Comparison of ENCODE assay signal across 8 cellular contexts in the genomic region with DNA sequence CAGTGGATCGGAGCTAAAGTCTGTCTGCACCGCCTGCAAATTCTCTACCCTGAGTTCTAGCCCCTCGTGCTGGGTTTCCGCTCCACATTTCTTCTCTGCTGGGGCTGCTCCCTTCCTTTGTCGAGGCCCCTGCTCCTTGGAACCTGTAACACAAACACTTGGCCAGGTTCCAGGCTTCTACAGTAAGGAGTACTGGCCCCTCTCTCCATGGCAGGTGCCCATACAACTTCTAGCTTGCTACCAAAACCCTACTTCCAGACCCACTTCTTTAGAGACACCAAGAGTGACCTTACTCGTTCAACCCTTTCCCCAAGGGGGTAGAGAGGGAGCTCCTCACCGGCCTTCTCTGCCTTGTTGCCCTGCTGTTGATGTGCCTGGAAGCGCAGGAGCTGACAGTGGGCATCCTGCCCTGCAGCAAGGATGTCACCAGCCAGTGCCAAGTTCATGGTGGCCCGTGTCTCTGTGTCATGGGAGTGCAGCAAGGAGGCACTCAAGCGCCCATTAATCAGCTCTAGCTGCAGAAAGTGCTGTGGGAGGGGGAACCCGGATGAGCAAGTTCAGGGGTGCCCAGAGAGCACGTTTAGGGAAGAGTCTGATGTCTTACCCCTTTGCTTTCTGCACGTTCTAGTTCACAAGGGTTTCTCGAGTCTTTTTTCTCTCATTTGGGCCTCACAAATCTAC. TPM values are rescaled to one million over a fixed set of nuclear protein-coding genes. Genes with fewer than 3 reads are reported as not detected.
DNase-seq lines count a peak whose midpoint lies in the region; ATAC-seq and TF ChIP-seq lines count a peak whose summit lies in the region.

No MANE protein-coding gene starts in this region.

- DNase-seq in cardiac muscle cell (ENCODE audit: low read depth in 1 of 2, low spot score in 1 of 2): no peak
- no peak for DNase-seq in left cardiac atrium
- DNase-seq in activated naive CD8-positive, alpha-beta T cell treated with anti-CD3 and anti-CD28 coated beads, Interleukin-2, amount 50 U/mL, for 24 hours: peak; percentile 27
- DNase-seq in kidney tubule cell (ENCODE audit: low spot score): peak; percentile 23
- no peak for DNase-seq in NK-92 (lab: John Stamatoyannopoulos, UW; ENCODE audit: unreplicated experiment)
- no peak for DNase-seq in sciatic nerve (ENCODE audit: low spot score)
- no peak for DNase-seq in NCI-H2171 (lab: John Stamatoyannopoulos, UW)

- peaks cover 5% of the 10 kb centered on the region for H3K4me1 ChIP-seq in cardiac muscle cell (ENCODE audit: low read depth)

- H3K27me3 ChIP-seq in cardiac muscle cell: no peaks in the 10 kb centered on the region

- H3K36me3 ChIP-seq in cardiac muscle cell: peaks cover 4% of the 10 kb centered on the region

- intact Hi-C loops in left cardiac atrium (cut with DNase I) (no loop called here), sciatic nerve (cut with DNase I) (no loop called here)

- H3K36me3 Mint-ChIP-seq in activated naive CD8-positive, alpha-beta T cell treated with anti-CD3 and anti-CD28 coated beads, Interleukin-2, amount 50 U/mL, for 24 hours (ENCODE audit: low read depth): peaks cover 24% of the 10 kb centered on the region
- peaks cover 33% of the 10 kb centered on the region for H3K36me3 Mint-ChIP-seq in stimulated activated naive CD8-positive, alpha-beta T cell treated with anti-CD3 and anti-CD28 coated beads, Interleukin-15, Interleukin-2, amounts not matched to agents 100 ng/mL and 50 ng/mL, for 24 hours (ENCODE audit: low read depth)

- peak overlapping the region; percentile 96 for H3K27ac Mint-ChIP-seq in activated naive CD8-positive, alpha-beta T cell treated with anti-CD3 and anti-CD28 coated beads, Interleukin-2, amount 50 U/mL, for 24 hours
- H3K27ac Mint-ChIP-seq in stimulated activated naive CD8-positive, alpha-beta T cell treated with anti-CD3 and anti-CD28 coated beads, Interleukin-15, Interleukin-2, amounts not matched to agents 100 ng/mL and 50 ng/mL, for 24 hours: peak overlapping the region; percentile 87

- ATAC-seq in left cardiac atrium (no peak), sciatic nerve (no peak)
- no peak for ATAC-seq in activated naive CD8-positive, alpha-beta T cell treated with anti-CD3 and anti-CD28 coated beads, Interleukin-2, amount 50 U/mL, for 24 hours

- H3K27ac ChIP-seq in cardiac muscle cell: peak overlapping the region; percentile 85

- no peaks in the 10 kb centered on the region for H3K9me3 ChIP-seq in cardiac muscle cell (ENCODE audit: low read depth)

- peaks cover 25% of the 10 kb centered on the region for H3K4me1 Mint-ChIP-seq in activated naive CD8-positive, alpha-beta T cell treated with anti-CD3 and anti-CD28 coated beads, Interleukin-2, amount 50 U/mL, for 24 hours
- peaks cover 25% of the 10 kb centered on the region for H3K4me1 Mint-ChIP-seq in stimulated activated naive CD8-positive, alpha-beta T cell treated with anti-CD3 and anti-CD28 coated beads, Interleukin-15, Interleukin-2, amounts not matched to agents 100 ng/mL and 50 ng/mL, for 24 hours (ENCODE audit: low read depth)

- peak overlapping the region; percentile 94 for H3K4me3 ChIP-seq in cardiac muscle cell

- H3K9me3 Mint-ChIP-seq in activated naive CD8-positive, alpha-beta T cell treated with anti-CD3 and anti-CD28 coated beads, Interleukin-2, amount 50 U/mL, for 24 hours: no peaks in the 10 kb centered on the region
- no peaks in the 10 kb centered on the region for H3K9me3 Mint-ChIP-seq in stimulated activated naive CD8-positive, alpha-beta T cell treated with anti-CD3 and anti-CD28 coated beads, Interleukin-15, Interleukin-2, amounts not matched to agents 100 ng/mL and 50 ng/mL, for 24 hours

- H3K4me3 Mint-ChIP-seq in activated naive CD8-positive, alpha-beta T cell treated with anti-CD3 and anti-CD28 coated beads, Interleukin-2, amount 50 U/mL, for 24 hours: peak overlapping the region; percentile 94
- peak overlapping the region; percentile 97 for H3K4me3 Mint-ChIP-seq in stimulated activated naive CD8-positive, alpha-beta T cell treated with anti-CD3 and anti-CD28 coated beads, Interleukin-15, Interleukin-2, amounts not matched to agents 100 ng/mL and 50 ng/mL, for 24 hours

- H3K27me3 Mint-ChIP-seq in activated naive CD8-positive, alpha-beta T cell treated with anti-CD3 and anti-CD28 coated beads, Interleukin-2, amount 50 U/mL, for 24 hours: peaks cover 2% of the 10 kb centered on the region
- H3K27me3 Mint-ChIP-seq in stimulated activated naive CD8-positive, alpha-beta T cell treated with anti-CD3 and anti-CD28 coated beads, Interleukin-15, Interleukin-2, amounts not matched to agents 100 ng/mL and 50 ng/mL, for 24 hours: no peaks in the 10 kb centered on the region

- TF ChIP-seq CTCF in cardiac muscle cell (IDR thresholded peaks at IDR 0.05; ENCODE audit: low read depth, low read length): no peak

RNA-seq across cellular contexts. Expression of a gene that starts 1.1 kb away (rescaled TPM):
- total RNA-seq in cardiac muscle cell (109 and 112 TPM in 2 replicates), left cardiac atrium (10 to 100 TPM; 50.1 to 51.5 TPM), sciatic nerve (30.3 TPM)
- polyA plus RNA-seq in cardiac muscle cell: 91.0 and 130 TPM in 2 replicates

RNA-seq across cellular contexts. Expression of a gene that starts 5.9 kb away (rescaled TPM):
- not detected in 2 replicates for total RNA-seq in cardiac muscle cell
- polyA plus RNA-seq in cardiac muscle cell: not detected in 2 replicates
- total RNA-seq in left cardiac atrium: not detected
- not detected for total RNA-seq in sciatic nerve

RNA-seq across cellular contexts. Expression of a gene that starts 9.7 kb away (rescaled TPM):
- total RNA-seq in cardiac muscle cell (0.27 and 0.56 TPM in 2 replicates), left cardiac atrium (1 to 10 TPM; 1.1 to 3.2 TPM), sciatic nerve (3.6 TPM)
- polyA plus RNA-seq in cardiac muscle cell: 2.0 and 3.2 TPM in 2 replicates

RNA-seq across cellular contexts. Expression of a gene that starts 14.4 kb away (rescaled TPM):
- total RNA-seq in cardiac muscle cell (0.48 and 1.8 TPM in 2 replicates), left cardiac atrium (1 to 10 TPM; 5.6 to 5.9 TPM), sciatic nerve (4.1 TPM)
- 0.55 and 0.99 TPM in 2 replicates for polyA plus RNA-seq in cardiac muscle cell

RNA-seq across cellular contexts. Expression of a gene that starts 15.5 kb away (rescaled TPM):
- total RNA-seq in cardiac muscle cell (not detected in 2 replicates), left cardiac atrium (under 1 TPM in 1 of 2 donors, not detected in 1; 0.24 TPM), sciatic nerve (not detected)
- not detected in 2 replicates for polyA plus RNA-seq in cardiac muscle cell

Comparison
In these comparisons a context has a peak if more than half of its experiments do, and no peak if none do; other contexts are left out.
1. DNase-seq: peak in activated naive CD8-positive, alpha-beta T cell treated with anti-CD3 and anti-CD28 coated beads, Interleukin-2, amount 50 U/mL, for 24 hours (single experiment) and kidney tubule cell (single experiment); none in cardiac muscle cell (0 of 2), left cardiac atrium (single experiment), NK-92 (single experiment), sciatic nerve (single experiment) and NCI-H2171 (single experiment).